10 cellular contexts compared by ENCODE assay signal in genomic region chr15:67093146-67093874, GRCh38. TPM values are rescaled to one million over a fixed set of nuclear protein-coding genes. Genes with fewer than 3 reads are reported as not detected.
A peak's percentile ranks its signal among the peaks of the same experiment; 100 is the strongest.
DNase-seq lines count a peak whose midpoint lies in the region; ATAC-seq and TF ChIP-seq lines count a peak whose summit lies in the region.
"Had no signal": no experiment of that assay in that cellular context is flagged by ENCODE, and none has a peak within 500 bp of the region (broad histone marks: within the 10 kb centered on the region; RNA-seq: fewer than 3 reads in every experiment).

No MANE protein-coding gene starts in this region.

- no peaks in the 10 kb centered on the region for H3K9me2 ChIP-seq in PC-9 (ENCODE audit: insufficient read depth)

- CTCF ChIA-PET in CD4-positive, alpha-beta T cell (lab: Charles Lee), result interaction anchor here (1.0 kb wide), 1 partner anchor 12 kb away, joined by 3 read pairs; no protein-coding TSS in a partner anchor
- CTCF ChIA-PET in PC-9 (lab: Charles Lee), result no interaction called here
- CTCF ChIA-PET in activated CD8-positive, alpha-beta T cell treated with anti-CD3 and anti-CD28 coated beads for 36 hours (lab: Charles Lee), result no interaction called here

- no peak for DNase-seq in CD4-positive, alpha-beta T cell
- DNase-seq in PC-9 (no peak), left lung (peak; percentile 65 to 82), esophagus muscularis mucosa (ENCODE audit: extremely low spot score) (no peak), GOT3 (lab: John Stamatoyannopoulos, UW) (no peak)
- no peak for DNase-seq in activated CD8-positive, alpha-beta T cell treated with anti-CD3 and anti-CD28 coated beads for 36 hours
- DNase-seq: heart right ventricle, NCI-H82 had no signal

- H3K9me3 Mint-ChIP-seq in CD4-positive, alpha-beta T cell, result no peaks in the 10 kb centered on the region
- H3K9me3 Mint-ChIP-seq in activated CD8-positive, alpha-beta T cell treated with anti-CD3 and anti-CD28 coated beads for 36 hours, result no peaks in the 10 kb centered on the region

- no peak overlapping the region for H3K4me3 Mint-ChIP-seq in CD4-positive, alpha-beta T cell
- no peak overlapping the region for H3K4me3 Mint-ChIP-seq in activated CD8-positive, alpha-beta T cell treated with anti-CD3 and anti-CD28 coated beads for 36 hours

- TF ChIP-seq POLR2A in esophagus muscularis mucosa (IDR thresholded peaks at IDR 0.05; ENCODE audit: low read depth) (no peak), GM18505 (IDR thresholded peaks at IDR 0.05; ENCODE audit: borderline replicate concordance, extremely low read depth, insufficient read depth, insufficient read length) (no peak)

- H3K27ac Mint-ChIP-seq in CD4-positive, alpha-beta T cell, result peak overlapping the region; percentile 32
- H3K27ac Mint-ChIP-seq in activated CD8-positive, alpha-beta T cell treated with anti-CD3 and anti-CD28 coated beads for 36 hours, result no peak overlapping the region

- BruUV-seq in PC-9 (replicated peaks; lab: Mats Ljungman, UMichigan), result no TSS peak

- H2AFZ ChIP-seq in PC-9, result no peak overlapping the region

- H3K36me3 ChIP-seq in PC-9 (ENCODE audit: low read depth) (peaks cover 33% of the 10 kb centered on the region), left lung (peaks cover 0 to 15% of the 10 kb centered on the region in 2 donors), esophagus muscularis mucosa (peaks cover 0 to 26% (median 11%) of the 10 kb centered on the region in 4 donors)

- no peaks in the 10 kb centered on the region for H3K27me3 ChIP-seq in CD4-positive, alpha-beta T cell (ENCODE audit: control insufficient read depth, insufficient read depth, low read length)
- no peaks in the 10 kb centered on the region for H3K27me3 ChIP-seq in PC-9 (ENCODE audit: insufficient read depth, low read depth)
- no peaks in the 10 kb centered on the region for H3K27me3 ChIP-seq in left lung
- no peaks in the 10 kb centered on the region for H3K27me3 ChIP-seq in esophagus muscularis mucosa
- H3K27me3 ChIP-seq: heart right ventricle had no signal

- 0 out of 2 replicates have a peak overlapping the region, but pooled peaks have one; percentile 81 for H3K4me2 ChIP-seq in PC-9

- H3K4me3 ChIP-seq in PC-9, result no peak overlapping the region
- no peak overlapping the region for H3K4me3 ChIP-seq in left lung
- H3K4me3 ChIP-seq in esophagus muscularis mucosa, result no peak overlapping the region
- H3K4me3 ChIP-seq: heart right ventricle had no signal

- peaks cover 96% of the 10 kb centered on the region for H3K79me2 ChIP-seq in PC-9 (ENCODE audit: low read depth)

- intact Hi-C loops in CD4-positive, alpha-beta T cell (cut with DNase I, micrococcal nuclease), result no loop called here
- intact Hi-C loops in PC-9 (cut with micrococcal nuclease; ENCODE audit: unreplicated experiment), result no loop called here
- intact Hi-C loops in left lung (cut with DNase I), result no loop called here
- intact Hi-C loops in esophagus muscularis mucosa (cut with DNase I), result no loop called here
- intact Hi-C loops in activated CD8-positive, alpha-beta T cell treated with anti-CD3 and anti-CD28 coated beads for 36 hours (cut with micrococcal nuclease), result no loop called here

- no peak for ATAC-seq in CD4-positive, alpha-beta T cell (ENCODE audit: poor library complexity)
- peak; percentile 37 for ATAC-seq in GM21619 (IDR thresholded peaks at IDR 0.05; ENCODE audit: unreplicated experiment)
- ATAC-seq in left lung, result peak; percentile 23
- no peak for ATAC-seq in activated CD8-positive, alpha-beta T cell treated with anti-CD3 and anti-CD28 coated beads for 36 hours
- ATAC-seq in GM18505 (IDR thresholded peaks at IDR 0.05; ENCODE audit: unreplicated experiment), result no peak

- peaks cover 33% of the 10 kb centered on the region for H3K36me3 Mint-ChIP-seq in CD4-positive, alpha-beta T cell (ENCODE audit: low read depth)
- peaks cover 22% of the 10 kb centered on the region for H3K36me3 Mint-ChIP-seq in activated CD8-positive, alpha-beta T cell treated with anti-CD3 and anti-CD28 coated beads for 36 hours (ENCODE audit: low read depth)

- no peak for TF ChIP-seq CTCF in CD4-positive, alpha-beta T cell (IDR thresholded peaks at IDR 0.05)
- TF ChIP-seq CTCF in PC-9 (conservative IDR thresholded peaks at IDR 0.05), result no peak
- TF ChIP-seq CTCF in left lung (IDR thresholded peaks at IDR 0.05), result no peak
- TF ChIP-seq CTCF in esophagus muscularis mucosa (IDR thresholded peaks at IDR 0.05), result no peak
- no peak for TF ChIP-seq CTCF in activated CD8-positive, alpha-beta T cell treated with anti-CD3 and anti-CD28 coated beads for 36 hours (IDR thresholded peaks at IDR 0.05)

- no peak for TF ChIP-seq EP300 in esophagus muscularis mucosa (IDR thresholded peaks at IDR 0.05)

- H3K4me1 Mint-ChIP-seq in CD4-positive, alpha-beta T cell (ENCODE audit: low read depth), result peaks cover 79% of the 10 kb centered on the region
- peaks cover 86% of the 10 kb centered on the region for H3K4me1 Mint-ChIP-seq in activated CD8-positive, alpha-beta T cell treated with anti-CD3 and anti-CD28 coated beads for 36 hours (ENCODE audit: low read depth)

- no peaks in the 10 kb centered on the region for H4K20me1 ChIP-seq in PC-9 (ENCODE audit: insufficient read depth)

- peaks cover 67% of the 10 kb centered on the region for H3F3A ChIP-seq in PC-9 (ENCODE audit: insufficient read depth, low read depth)

- H3K27ac ChIP-seq in CD4-positive, alpha-beta T cell (ENCODE audit: low read depth, low read length), result no peak overlapping the region
- H3K27ac ChIP-seq in PC-9 (no peak overlapping the region), left lung (no peak overlapping the region), esophagus muscularis mucosa (replicated peaks in 1 of 4) (no peak overlapping the region)

- peaks cover 69% of the 10 kb centered on the region for H3K4me1 ChIP-seq in PC-9 (replicated peaks; ENCODE audit: insufficient read depth)
- H3K4me1 ChIP-seq in left lung, result peaks cover 23 to 78% of the 10 kb centered on the region in 2 donors
- H3K4me1 ChIP-seq in esophagus muscularis mucosa, result peaks cover 61 to 81% (median 73%) of the 10 kb centered on the region in 4 donors

- no peaks in the 10 kb centered on the region for H3K9me3 ChIP-seq in CD4-positive, alpha-beta T cell (ENCODE audit: control insufficient read depth, low read length)
- H3K9me3 ChIP-seq in PC-9 (ENCODE audit: insufficient read depth, low read depth) (no peaks in the 10 kb centered on the region), left lung (no peaks in the 10 kb centered on the region), esophagus muscularis mucosa (no peaks in the 10 kb centered on the region)
- H3K9me3 ChIP-seq: heart right ventricle had no signal

- POLR2A ChIA-PET in CD4-positive, alpha-beta T cell (lab: Charles Lee), result interaction anchor here (1.2 to 4.0 kb wide), 4 partner anchors 8 to 23 kb away, joined by 3 to 21 read pairs (median 5); no protein-coding TSS in a partner anchor
- POLR2A ChIA-PET in PC-9 (lab: Charles Lee; ENCODE audit: unreplicated experiment), result interaction anchor here (0.7 kb wide), 1 partner anchor 1415 kb away, joined by 3 read pairs; no protein-coding TSS in a partner anchor
- POLR2A ChIA-PET in activated CD8-positive, alpha-beta T cell treated with anti-CD3 and anti-CD28 coated beads for 36 hours (lab: Charles Lee), result interaction anchor here (0.7 to 2.5 kb wide), 9 partner anchors 8 to 90 kb away, joined by 3 to 23 read pairs (median 4); no protein-coding TSS in a partner anchor

- no peaks in the 10 kb centered on the region for H3K27me3 Mint-ChIP-seq in CD4-positive, alpha-beta T cell
- no peaks in the 10 kb centered on the region for H3K27me3 Mint-ChIP-seq in activated CD8-positive, alpha-beta T cell treated with anti-CD3 and anti-CD28 coated beads for 36 hours

- WGBS in esophagus muscularis mucosa, result 79% methylated on average over 14 of the region's 14 CpGs

RNA-seq across cellular contexts. Expression of gene SMAD3, which starts 27.9 kb away (rescaled TPM):
- total RNA-seq in CD4-positive, alpha-beta T cell, result 10 to 100 TPM; 30.0 to 31.0 TPM
- total RNA-seq in PC-9 (2021) (99.5 and 109 TPM in 2 replicates), left lung (10 to 100 TPM; 30.9 to 33.1 TPM), esophagus muscularis mucosa (10 to 100 TPM; 21.2 to 32.3 (median 24.2) TPM)
- total RNA-seq in activated CD8-positive, alpha-beta T cell treated with anti-CD3 and anti-CD28 coated beads for 36 hours, result 10 to 100 TPM; 22.3 to 24.7 TPM

Comparison
In these comparisons a context has a peak if more than half of its experiments do, and no peak if none do; other contexts are left out.
1. ATAC-seq: peak in GM21619 (single experiment) and left lung (single experiment); none in CD4-positive, alpha-beta T cell (single experiment), activated CD8-positive, alpha-beta T cell treated with anti-CD3 and anti-CD28 coated beads for 36 hours (single experiment) and GM18505 (single experiment).
2. DNase-seq: peak in left lung (2 of 2); none in CD4-positive, alpha-beta T cell (0 of 10), PC-9 (0 of 2), esophagus muscularis mucosa (single experiment), activated CD8-positive, alpha-beta T cell treated with anti-CD3 and anti-CD28 coated beads for 36 hours (single experiment) and GOT3 (single experiment).